In genomic region chr1:160209656-160210046, GRCh38 we compare ENCODE assay signal across 10 cellular contexts. TPM values are rescaled to one million over a fixed set of nuclear protein-coding genes. Genes with fewer than 3 reads are reported as not detected.
DNase-seq lines count a peak whose midpoint lies in the region; ATAC-seq and TF ChIP-seq lines count a peak whose summit lies in the region.
"Had no signal": no experiment of that assay in that cellular context is flagged by ENCODE, and none has a peak within 500 bp of the region (broad histone marks: within the 10 kb centered on the region; RNA-seq: fewer than 3 reads in every experiment).

No MANE protein-coding gene starts in this region.

- no peak overlapping the region for H4K8ac ChIP-seq in IMR-90 (ENCODE audit: low read depth in 2 of 2, low read length in 2 of 2)

- H3K4me3 ChIP-seq in IMR-90 (ENCODE audit: insufficient read depth, low read depth, low read length) (no peak overlapping the region), stomach (no peak overlapping the region)

- in situ Hi-C loops in IMR-90 (cut with MboI; ENCODE audit: low sequenced_read_pairs), result no loop called here

- CTCF ChIA-PET in IMR-90 (lab: Yijun Ruan, JAX), result interaction anchor here (1.3 kb wide), 1 partner anchor 20 kb away, joined by 3 read pairs; no protein-coding TSS in a partner anchor

- H3K27me3 ChIP-seq in IMR-90 (ENCODE audit: control insufficient read depth, insufficient read depth, low read length) (no peaks in the 10 kb centered on the region), stomach (no peaks in the 10 kb centered on the region)
- H3K27me3 ChIP-seq: brain microvascular endothelial cell had no signal

- H3K4ac ChIP-seq in IMR-90 (ENCODE audit: low read depth, low read length), result no peak overlapping the region

- no peak for TF ChIP-seq EP300 in stomach (IDR thresholded peaks at IDR 0.05)

- H2AK9ac ChIP-seq in IMR-90 (replicated peaks; ENCODE audit: low read depth, low read length, poor library complexity), result peak overlapping the region; percentile 6

- no TSS peak for BruUV-seq in IMR-90 (replicated peaks; lab: Mats Ljungman, UMichigan)

- no peak for TF ChIP-seq RAD21 in IMR-90 (IDR thresholded peaks at IDR 0.05; ENCODE audit: low read length)

- H3K56ac ChIP-seq in IMR-90 (ENCODE audit: extremely low read depth, insufficient read depth, low read length), result no peak overlapping the region

- H3K14ac ChIP-seq in IMR-90 (replicated peaks; ENCODE audit: low read depth, low read length), result no peak overlapping the region

- no peak overlapping the region for H3K18ac ChIP-seq in IMR-90 (ENCODE audit: low read depth, low read length)

- H3K27ac ChIP-seq in IMR-90 (ENCODE audit: insufficient read depth, low read length) (no peak overlapping the region; the same call in 1 of the 2 replicates), caudate nucleus (ENCODE audit: low read depth, low read length) (peak overlapping the region; percentile 97), stomach (peak overlapping the region in 3 of 5 donors; percentile 93 to 94 (median 94))
- H3K27ac ChIP-seq: brain microvascular endothelial cell had no signal

- no peak overlapping the region for H2BK20ac ChIP-seq in IMR-90 (ENCODE audit: low read depth, low read length)

- H3K23ac ChIP-seq in IMR-90 (ENCODE audit: low read depth, low read length), result no peak overlapping the region

- H2BK5ac ChIP-seq in IMR-90 (ENCODE audit: low read depth, low read length, poor library complexity, severe bottlenecking), result peak overlapping the region; percentile 50

- H2AFZ ChIP-seq in IMR-90 (replicated peaks; ENCODE audit: low read length, poor library complexity), result no peak overlapping the region

- H3K4me1 ChIP-seq in IMR-90 (ENCODE audit: control insufficient read depth, insufficient read depth, low read length) (peaks cover 41% of the 10 kb centered on the region), stomach (peaks cover 29 to 65% (median 58%) of the 10 kb centered on the region in 4 donors)

- 0% methylated on average over 1 of the region's 4 CpGs; no CpG with 5 or more reads in 1 of the 2 experiments for WGBS in IMR-90 (ENCODE audit: extremely low coverage in 2 of 2, insufficient read length in 1 of 2), 2 experiments
- 36 to 55% (median 39%) methylated on average over 4 of the region's 4 CpGs for WGBS in stomach, 5 donors

- peaks cover 64% of the 10 kb centered on the region for H3K36me3 ChIP-seq in IMR-90 (ENCODE audit: control insufficient read depth, insufficient read depth, low read length)
- peaks cover 42 to 73% (median 61%) of the 10 kb centered on the region in 4 donors for H3K36me3 ChIP-seq in stomach

- dilution Hi-C loops in IMR-90 (cut with HindIII; ENCODE audit: low sequenced_read_pairs, unreplicated experiment), result loop anchor here (10.0 kb wide), 1 partner anchor 105 kb away; no protein-coding TSS in a partner anchor

- peak overlapping the region; percentile 35; the same call in 1 of the 2 replicates for H3K4me2 ChIP-seq in IMR-90 (ENCODE audit: low read depth, low read length)

- ATAC-seq in IMR-90 (ENCODE audit: low read depth) (no peak), HG03108 (IDR thresholded peaks at IDR 0.05; ENCODE audit: unreplicated experiment) (no peak)

- H4K20me1 ChIP-seq in IMR-90 (ENCODE audit: insufficient read depth, low read length), result peaks cover 78% of the 10 kb centered on the region

- TF ChIP-seq POLR2A in IMR-90 (IDR thresholded peaks at IDR 0.05; ENCODE audit: low read depth, low read length) (no peak), stomach (IDR thresholded peaks at IDR 0.05) (no peak)

- H3K9ac ChIP-seq in IMR-90 (ENCODE audit: low read depth, low read length), result peak overlapping the region; percentile 9; the same call in 1 of the 2 replicates

- intact Hi-C loops in IMR-90 (cut with micrococcal nuclease) (loop anchor here (10.0 kb wide), 1 partner anchor 285 kb away; the partner anchor contains the start of gene TAGLN2), stomach (cut with DNase I; ENCODE audit: low total_unique reads) (no loop called here)

- no peak overlapping the region for H4K91ac ChIP-seq in IMR-90 (ENCODE audit: insufficient read depth, low read depth, low read length)

- no peak overlapping the region for H2BK15ac ChIP-seq in IMR-90 (ENCODE audit: low read depth, low read length)

- H3K9me3 ChIP-seq in IMR-90 (ENCODE audit: control insufficient read depth, insufficient read depth, low read length) (no peaks in the 10 kb centered on the region), stomach (no peaks in the 10 kb centered on the region)

- no peak for DNase-seq in IMR-90
- peak in 32 of 61 donors; percentile 10 to 96 (median 35) for DNase-seq in caudate nucleus (lab: John Stamatoyannopoulos, UW)
- DNase-seq in inferior parietal cortex (ENCODE audit: extremely low spot score), result peak; percentile 34
- no peak for DNase-seq in stomach
- no peak for DNase-seq in NCI-H2171 (lab: John Stamatoyannopoulos, UW)
- no peak for DNase-seq in RPMI8226
- DNase-seq: brain microvascular endothelial cell, kidney, NCI-H526 treated with DMSO at 0.1 percent for 48 hours had no signal

- TF ChIP-seq CTCF in IMR-90 (conservative IDR thresholded peaks at IDR 0.05; ENCODE audit: low read depth, low read length) (no peak), stomach (IDR thresholded peaks at IDR 0.05) (no peak)

- no peak overlapping the region for H2BK120ac ChIP-seq in IMR-90 (ENCODE audit: low read depth, low read length)

- POLR2A ChIA-PET in IMR-90 (lab: Charles Lee; ENCODE audit: unreplicated experiment), result interaction anchor here (0.6 kb wide), 1 partner anchor 32 kb away, joined by 6 read pairs; no protein-coding TSS in a partner anchor

- peaks cover 43% of the 10 kb centered on the region for H3K9me1 ChIP-seq in IMR-90 (ENCODE audit: insufficient read depth, low read length)

- H2AK5ac ChIP-seq in IMR-90 (ENCODE audit: low read depth, low read length), result no peak overlapping the region

- H4K5ac ChIP-seq in IMR-90 (ENCODE audit: low read depth, low read length), result no peak overlapping the region

- peaks cover 40 to 89% of the 10 kb centered on the region in 2 experiments for H3K79me1 ChIP-seq in IMR-90 (ENCODE audit: low read depth in 1 of 2, low read length in 2 of 2)

TF ChIP-seq in IMR-90, 13 proteins besides CTCF, POLR2A, EP300 and RAD21:
- TF ChIP-seq CHD1 (IDR thresholded peaks at IDR 0.05; ENCODE audit: low read depth, low read length) (no peak), ELK1 (IDR thresholded peaks at IDR 0.05; ENCODE audit: borderline replicate concordance, low read depth, low read length) (no peak)

RNA-seq across cellular contexts. Expression of gene PEA15, which starts 4.5 kb away (rescaled TPM):
- 265 and 296 TPM in 2 replicates for total RNA-seq in IMR-90 (2012; rRNA removed)
- 710 and 754 TPM in 2 replicates for polyA plus RNA-seq in IMR-90 (2012; rRNA removed)
- 217 and 257 TPM in 2 replicates for polyA plus RNA-seq in IMR-90 (2012; cell fraction: cytosol; rRNA removed)
- polyA plus RNA-seq in IMR-90 (2012; cell fraction: nucleus; rRNA removed; ENCODE audit: low replicate concordance), result 129 and 289 TPM in 2 replicates
- 10 to 100 TPM; 26.3 to 75.4 (median 34.8) TPM for total RNA-seq in stomach
- polyA plus RNA-seq in stomach, result 100 to 1,000 TPM in 2 of 3 donors, 10 to 100 TPM in 1; 69.4 to 127 (median 107) TPM

RNA-seq across cellular contexts. Expression of gene CASQ1, which starts 19.3 kb away (rescaled TPM):
- total RNA-seq in IMR-90 (2012; rRNA removed) (0.18 TPM in 1 of 2 replicates, not detected in the other), stomach (under 1 TPM in 1 of 5 donors, not detected in 4; 0.55 TPM)
- polyA plus RNA-seq in IMR-90 (2012; rRNA removed) (0.10 and 0.21 TPM in 2 replicates), stomach (under 1 TPM in 2 of 3 donors, not detected in 1; 0.48 to 0.61 TPM)
- polyA plus RNA-seq in IMR-90 (2012; cell fraction: cytosol; rRNA removed), result 0.09 and 0.14 TPM in 2 replicates
- 0.07 TPM in 1 of 2 replicates, not detected in the other for polyA plus RNA-seq in IMR-90 (2012; cell fraction: nucleus; rRNA removed; ENCODE audit: low replicate concordance)

RNA-seq across cellular contexts. Expression of gene DCAF8, which starts 52.7 kb away (rescaled TPM):
- total RNA-seq in IMR-90 (2012; rRNA removed), result 83.3 TPM in 2 replicates
- polyA plus RNA-seq in IMR-90 (2012; rRNA removed), result 74.9 and 83.8 TPM in 2 replicates
- 28.3 and 31.3 TPM in 2 replicates for polyA plus RNA-seq in IMR-90 (2012; cell fraction: cytosol; rRNA removed)
- 277 and 555 TPM in 2 replicates for polyA plus RNA-seq in IMR-90 (2012; cell fraction: nucleus; rRNA removed; ENCODE audit: low replicate concordance)
- 100 to 1,000 TPM in 3 of 5 donors, 10 to 100 TPM in 2; 85.8 to 267 (median 148) TPM for total RNA-seq in stomach
- polyA plus RNA-seq in stomach, result 10 to 100 TPM; 39.4 to 45.1 (median 40.7) TPM

RNA-seq across cellular contexts. Expression of gene ATP1A4, which starts 58.2 kb away (rescaled TPM):
- total RNA-seq in IMR-90 (2012; rRNA removed) (not detected in 2 replicates), stomach (under 1 TPM in 1 of 5 donors, not detected in 4; 0.37 TPM)
- polyA plus RNA-seq in IMR-90 (2012; rRNA removed) (not detected in 2 replicates), stomach (under 1 TPM in 1 of 3 donors, not detected in 2; 0.05 TPM)
- not detected in 2 replicates for polyA plus RNA-seq in IMR-90 (2012; cell fraction: cytosol; rRNA removed)
- not detected in 2 replicates for polyA plus RNA-seq in IMR-90 (2012; cell fraction: nucleus; rRNA removed; ENCODE audit: low replicate concordance)

Comparison
In these comparisons a context has a peak if more than half of its experiments do, and no peak if none do; other contexts are left out.
1. DNase-seq: peak in caudate nucleus (32 of 61) and inferior parietal cortex (single experiment); none in IMR-90 (single experiment), stomach (single experiment), NCI-H2171 (single experiment) and RPMI8226 (single experiment).